Comparison of ENCODE assay signal across 16 cellular contexts in genomic region chr6:118295336-118295735, GRCh38.
"Had no signal": no experiment of that assay in that cellular context is flagged by ENCODE, and none has a peak within 500 bp of the region (broad histone marks: within the 10 kb centered on the region; RNA-seq: fewer than 3 reads in every experiment).

No MANE protein-coding gene starts in this region.

- DNase-seq: activated B cell treated with CpG ODN at 0.5 μM for 24 hours; activated CD4-positive, alpha-beta T cell treated with anti-CD3 and anti-CD28 coated beads for 48 hours; activated CD8-positive, alpha-beta T cell treated with anti-CD3 and anti-CD28 coated beads for 36 hours; activated effector memory CD4-positive, alpha-beta T cell treated with Interleukin-2 at 50 U/mL for 16 hours; activated naive CD4-positive, alpha-beta T cell treated with anti-CD3 and anti-CD28 coated beads, Interleukin-2, amount 50 U/mL, for 16 hours; activated T-cell treated with anti-CD3 and anti-CD28 coated beads, Interleukin-2, amount 50 U/mL, for 4 hours; glutamatergic neuron; immature natural killer cell; midbrain; naive thymus-derived CD4-positive, alpha-beta T cell; spleen; stimulated activated CD4-positive, alpha-beta T cell treated with anti-CD3 and anti-CD28 coated beads, Interleukin-2, amount 100 ng/mL, for 24 hours; thyroid gland; uterus had no signal

- H3K4me1 ChIP-seq: spleen, thyroid gland, uterus had no signal

- H3K4me3 ChIP-seq: spleen, thyroid gland, uterus had no signal

- H3K27ac ChIP-seq: neutrophil, spleen, thyroid gland had no signal

- H3K9me3 ChIP-seq: neutrophil, spleen, thyroid gland, uterus had no signal

- H3K36me3 ChIP-seq: neutrophil, spleen, thyroid gland, uterus had no signal

- ATAC-seq: activated CD8-positive, alpha-beta T cell treated with anti-CD3 and anti-CD28 coated beads for 36 hours; activated T-cell treated with anti-CD3 and anti-CD28 coated beads, Interleukin-2, amount 50 U/mL, for 4 hours; naive thymus-derived CD4-positive, alpha-beta T cell; stimulated activated effector memory CD8-positive, alpha-beta T cell treated with anti-CD3 and anti-CD28 coated beads, Interleukin-12 subunit alpha, Interleukin-12 subunit beta, amount 100 ng/mL, for 72 hours had no signal

- H3K27me3 ChIP-seq: neutrophil, spleen, thyroid gland, uterus had no signal
